ENCODE assay signal across 16 cellular contexts in the genomic region with DNA sequence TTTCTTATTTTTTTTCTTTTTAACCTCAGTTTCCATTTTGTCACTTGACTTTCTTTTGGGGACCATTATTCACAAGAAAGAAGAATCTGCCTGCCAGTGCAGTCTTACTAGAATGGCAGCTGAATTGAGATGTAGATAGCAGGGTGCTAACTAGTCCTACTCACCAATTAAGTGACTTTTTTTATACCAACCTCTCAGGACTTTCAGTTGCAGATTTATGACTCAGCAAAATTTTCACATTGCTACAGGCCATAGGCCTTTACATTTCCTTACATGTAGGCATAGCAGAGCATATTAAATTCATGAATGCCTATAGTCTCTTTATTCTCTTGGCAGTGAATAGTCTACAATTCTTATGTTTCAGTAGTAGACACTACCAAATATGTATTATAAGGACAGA. TPM values are rescaled to one million over a fixed set of nuclear protein-coding genes. Genes with fewer than 3 reads are reported as not detected.
A peak's percentile ranks its signal among the peaks of the same experiment; 100 is the strongest.
DNase-seq lines count a peak whose midpoint lies in the region; ATAC-seq and TF ChIP-seq lines count a peak whose summit lies in the region.
"Had no signal": no experiment of that assay in that cellular context is flagged by ENCODE, and none has a peak within 500 bp of the region (broad histone marks: within the 10 kb centered on the region; RNA-seq: fewer than 3 reads in every experiment).

No MANE protein-coding gene starts in this region.

- H2AK9ac ChIP-seq in IMR-90 (replicated peaks; ENCODE audit: low read depth, low read length, poor library complexity), result no peak overlapping the region

- no TSS peak for BruUV-seq in IMR-90 (replicated peaks; lab: Mats Ljungman, UMichigan)

- no peak overlapping the region for H2AFZ ChIP-seq in IMR-90 (replicated peaks; ENCODE audit: low read length, poor library complexity)

- dilution Hi-C loops in IMR-90 (cut with HindIII; ENCODE audit: low sequenced_read_pairs, unreplicated experiment), result no loop called here

- no peak overlapping the region for H2BK120ac ChIP-seq in IMR-90 (ENCODE audit: low read depth, low read length)

- no peak overlapping the region for H2AK5ac ChIP-seq in IMR-90 (ENCODE audit: low read depth, low read length)

- no peaks in the 10 kb centered on the region for H3K27me3 ChIP-seq in IMR-90 (ENCODE audit: control insufficient read depth, insufficient read depth, low read length)
- no peaks in the 10 kb centered on the region for H3K27me3 ChIP-seq in heart right ventricle
- H3K27me3 ChIP-seq: BLaER1, dorsolateral prefrontal cortex had no signal

- intact Hi-C loops in IMR-90 (cut with micrococcal nuclease), result loop anchor here (5.0 kb wide), 1 partner anchor 37 kb away; no protein-coding TSS in a partner anchor
- intact Hi-C loops in heart right ventricle (cut with DNase I), result no loop called here

- no peaks in the 10 kb centered on the region for H3K9me3 Mint-ChIP-seq in stimulated activated naive B cell treated with anti-CD40 and anti-IgM and Interleukin-4, amounts not matched to agents 10 μg/mL and 1 μg/mL and 100 μg/mL, for 72 hours
- H3K9me3 Mint-ChIP-seq: activated naive CD8-positive, alpha-beta T cell treated with anti-CD3 and anti-CD28 coated beads for 36 hours had no signal

- no peaks in the 10 kb centered on the region for H3K9me1 ChIP-seq in IMR-90 (ENCODE audit: insufficient read depth, low read length)

- DNase-seq in IMR-90, result peak; percentile 19
- peak; percentile 47 for DNase-seq in epithelial cell of esophagus (ENCODE audit: low read depth)
- DNase-seq in heart right ventricle, result no peak
- no peak for DNase-seq in stimulated activated naive B cell treated with anti-CD40 and anti-IgM and Interleukin-4, amounts not matched to agents 10 μg/mL and 1 μg/mL and 100 μg/mL, for 72 hours
- no peak for DNase-seq in putamen (ENCODE audit: low spot score)
- DNase-seq: activated CD4-positive, alpha-beta T cell treated with anti-CD3 and anti-CD28 coated beads, Interleukin-2, amount 50 U/mL, for 48 hours; activated naive CD8-positive, alpha-beta T cell treated with anti-CD3 and anti-CD28 coated beads for 36 hours; dorsolateral prefrontal cortex; head of caudate nucleus; lower lobe of right lung; NCI-H1436 treated with DMSO at 0.1 percent for 48 hours; stimulated activated CD4-positive, alpha-beta T cell treated with anti-CD3 and anti-CD28 coated beads, Interleukin-4, amount 100 ng/mL, for 24 hours had no signal

- no peak for TF ChIP-seq RAD21 in IMR-90 (IDR thresholded peaks at IDR 0.05; ENCODE audit: low read length)

- H3K9me3 ChIP-seq in IMR-90 (ENCODE audit: control insufficient read depth, insufficient read depth, low read length) (no peaks in the 10 kb centered on the region), heart right ventricle (no peaks in the 10 kb centered on the region)
- H3K9me3 ChIP-seq: BLaER1, lower lobe of right lung had no signal

- CTCF ChIA-PET in IMR-90 (lab: Yijun Ruan, JAX), result no interaction called here

- H3K56ac ChIP-seq in IMR-90 (ENCODE audit: extremely low read depth, insufficient read depth, low read length), result no peak overlapping the region

- H4K91ac ChIP-seq in IMR-90 (ENCODE audit: insufficient read depth, low read depth, low read length), result no peak overlapping the region

- no peak overlapping the region for H3K4me3 Mint-ChIP-seq in stimulated activated naive B cell treated with anti-CD40 and anti-IgM and Interleukin-4, amounts not matched to agents 10 μg/mL and 1 μg/mL and 100 μg/mL, for 72 hours
- H3K4me3 Mint-ChIP-seq: activated naive CD8-positive, alpha-beta T cell treated with anti-CD3 and anti-CD28 coated beads for 36 hours had no signal

- H3K9ac ChIP-seq in IMR-90 (ENCODE audit: low read depth, low read length), result no peak overlapping the region
- H3K9ac ChIP-seq: BLaER1 had no signal

- no peak overlapping the region for H2BK20ac ChIP-seq in IMR-90 (ENCODE audit: low read depth, low read length)

- H3K18ac ChIP-seq in IMR-90 (ENCODE audit: low read depth, low read length), result no peak overlapping the region

- H3K27me3 Mint-ChIP-seq in stimulated activated naive B cell treated with anti-CD40 and anti-IgM and Interleukin-4, amounts not matched to agents 10 μg/mL and 1 μg/mL and 100 μg/mL, for 72 hours, result no peaks in the 10 kb centered on the region
- H3K27me3 Mint-ChIP-seq: activated naive CD8-positive, alpha-beta T cell treated with anti-CD3 and anti-CD28 coated beads for 36 hours had no signal

- TF ChIP-seq CTCF in IMR-90 (conservative IDR thresholded peaks at IDR 0.05; ENCODE audit: low read depth, low read length), result no peak
- TF ChIP-seq CTCF in epithelial cell of esophagus (IDR thresholded peaks at IDR 0.05; ENCODE audit: insufficient read depth, low read depth, low read length, missing control alignments), result no peak
- no peak for TF ChIP-seq CTCF in heart right ventricle (IDR thresholded peaks at IDR 0.05)

- H3K23ac ChIP-seq in IMR-90 (ENCODE audit: low read depth, low read length), result no peak overlapping the region

- H3K4me1 ChIP-seq in IMR-90 (ENCODE audit: control insufficient read depth, insufficient read depth, low read length) (no peaks in the 10 kb centered on the region; the same call in 1 of the 2 replicates), heart right ventricle (peaks cover 0 to 25% (median 0%) of the 10 kb centered on the region in 9 donors)
- H3K4me1 ChIP-seq: BLaER1, lower lobe of right lung had no signal

- no peak overlapping the region for H3K4me2 ChIP-seq in IMR-90 (ENCODE audit: low read depth, low read length)
- H3K4me2 ChIP-seq: BLaER1 had no signal

- H3K4ac ChIP-seq in IMR-90 (ENCODE audit: low read depth, low read length), result no peak overlapping the region

- POLR2A ChIA-PET in IMR-90 (lab: Charles Lee; ENCODE audit: unreplicated experiment), result no interaction called here

- TF ChIP-seq POLR2A in IMR-90 (IDR thresholded peaks at IDR 0.05; ENCODE audit: low read depth, low read length), result no peak

- H2BK15ac ChIP-seq in IMR-90 (ENCODE audit: low read depth, low read length), result no peak overlapping the region

- peaks cover 9 to 11% of the 10 kb centered on the region in 2 experiments; a peak in 3 of 4 replicates for H3K79me1 ChIP-seq in IMR-90 (ENCODE audit: low read depth in 1 of 2, low read length in 2 of 2)

- H3K4me1 Mint-ChIP-seq in stimulated activated naive B cell treated with anti-CD40 and anti-IgM and Interleukin-4, amounts not matched to agents 10 μg/mL and 1 μg/mL and 100 μg/mL, for 72 hours, result peaks cover 22 to 33% of the 10 kb centered on the region in 2 donors

- peak overlapping the region; percentile 64 for H2BK5ac ChIP-seq in IMR-90 (ENCODE audit: low read depth, low read length, poor library complexity, severe bottlenecking)

- no peak overlapping the region for H3K27ac Mint-ChIP-seq in stimulated activated naive B cell treated with anti-CD40 and anti-IgM and Interleukin-4, amounts not matched to agents 10 μg/mL and 1 μg/mL and 100 μg/mL, for 72 hours
- H3K27ac Mint-ChIP-seq: activated naive CD8-positive, alpha-beta T cell treated with anti-CD3 and anti-CD28 coated beads for 36 hours had no signal

- H4K8ac ChIP-seq in IMR-90 (ENCODE audit: low read depth in 2 of 2, low read length in 2 of 2), result no peak overlapping the region; a peak in 1 of 4 replicates

- no peak overlapping the region for H3K27ac ChIP-seq in IMR-90 (ENCODE audit: insufficient read depth, low read length)
- H3K27ac ChIP-seq in heart right ventricle, result no peak overlapping the region
- H3K27ac ChIP-seq: BLaER1, dorsolateral prefrontal cortex, lower lobe of right lung had no signal

- no peaks in the 10 kb centered on the region for H4K20me1 ChIP-seq in IMR-90 (ENCODE audit: insufficient read depth, low read length)
- H4K20me1 ChIP-seq: BLaER1 had no signal

- H3K4me3 ChIP-seq in GM08714 (ENCODE audit: low read length) (peak overlapping the region; percentile 16; the same call in 1 of the 2 replicates), IMR-90 (ENCODE audit: insufficient read depth, low read depth, low read length) (no peak overlapping the region), epithelial cell of esophagus (ENCODE audit: low read length) (no peak overlapping the region), heart right ventricle (no peak overlapping the region)
- H3K4me3 ChIP-seq: BLaER1, dorsolateral prefrontal cortex, lower lobe of right lung had no signal

- H4K5ac ChIP-seq in IMR-90 (ENCODE audit: low read depth, low read length), result no peak overlapping the region

- H3K36me3 Mint-ChIP-seq in stimulated activated naive B cell treated with anti-CD40 and anti-IgM and Interleukin-4, amounts not matched to agents 10 μg/mL and 1 μg/mL and 100 μg/mL, for 72 hours, result peaks cover 5 to 6% of the 10 kb centered on the region in 2 donors
- H3K36me3 Mint-ChIP-seq: activated naive CD8-positive, alpha-beta T cell treated with anti-CD3 and anti-CD28 coated beads for 36 hours had no signal

- peaks cover 2% of the 10 kb centered on the region; the same call in 1 of the 2 replicates for H3K36me3 ChIP-seq in IMR-90 (ENCODE audit: control insufficient read depth, insufficient read depth, low read length)
- peaks cover 0 to 26% (median 0%) of the 10 kb centered on the region in 9 donors for H3K36me3 ChIP-seq in heart right ventricle

- in situ Hi-C loops in IMR-90 (cut with MboI; ENCODE audit: low sequenced_read_pairs), result no loop called here

- peak; percentile 32 for ATAC-seq in GM21423 (IDR thresholded peaks at IDR 0.05; ENCODE audit: unreplicated experiment)
- ATAC-seq in IMR-90 (ENCODE audit: low read depth), result no peak
- no peak for ATAC-seq in heart right ventricle
- no peak for ATAC-seq in GM21576 (IDR thresholded peaks at IDR 0.05; ENCODE audit: unreplicated experiment)
- no peak for ATAC-seq in stimulated activated naive B cell treated with anti-CD40 and anti-IgM and Interleukin-4, amounts not matched to agents 10 μg/mL and 1 μg/mL and 100 μg/mL, for 72 hours (replicated peaks)
- ATAC-seq: lower lobe of right lung had no signal

- no peak overlapping the region for H3K14ac ChIP-seq in IMR-90 (replicated peaks; ENCODE audit: low read depth, low read length)

TF ChIP-seq in IMR-90, 13 proteins besides CTCF, POLR2A, EP300 and RAD21:
- TF ChIP-seq MAFK (IDR thresholded peaks at IDR 0.05; ENCODE audit: low read depth, low read length), result peak; percentile 88
- TF ChIP-seq MXI1 (IDR thresholded peaks at IDR 0.05; ENCODE audit: borderline replicate concordance, low read depth, low read length), result no peak
- no peak for TF ChIP-seq SMC3 (IDR thresholded peaks at IDR 0.05; ENCODE audit: low read depth, low read length)
- peak; percentile 97 for TF ChIP-seq NFE2L2 (IDR thresholded peaks at IDR 0.05; ENCODE audit: low read depth, low read length)
TF ChIP-seq in IMR-90: peak in this region for 2.

RNA-seq across cellular contexts. Expression of gene FKTN, which starts 54.1 kb away (rescaled TPM):
- total RNA-seq in IMR-90 (2012; rRNA removed) (20.3 and 23.9 TPM in 2 replicates), heart right ventricle (10 to 100 TPM in 2 of 10 donors, 1 to 10 TPM in 8; 7.2 to 12.7 (median 8.2) TPM)
- polyA plus RNA-seq in IMR-90 (2012; rRNA removed) (6.8 and 8.6 TPM in 2 replicates), heart right ventricle (1 to 10 TPM; 2.2 to 4.0 TPM)
- 1.5 and 2.7 TPM in 2 replicates for polyA plus RNA-seq in IMR-90 (2012; cell fraction: cytosol; rRNA removed)
- polyA plus RNA-seq in IMR-90 (2012; cell fraction: nucleus; rRNA removed; ENCODE audit: low replicate concordance), result 2.6 and 13.8 TPM in 2 replicates

RNA-seq across cellular contexts. Expression of gene FSD1L, which starts 56.0 kb away (rescaled TPM):
- total RNA-seq in IMR-90 (2012; rRNA removed) (2.9 and 5.0 TPM in 2 replicates), heart right ventricle (10 to 100 TPM in 4 of 10 donors, 1 to 10 TPM in 6; 4.2 to 16.3 (median 8.8) TPM)
- polyA plus RNA-seq in IMR-90 (2012; rRNA removed) (0.80 and 1.4 TPM in 2 replicates), heart right ventricle (1 to 10 TPM; 1.1 to 2.7 TPM)
- 0.03 and 0.05 TPM in 2 replicates for polyA plus RNA-seq in IMR-90 (2012; cell fraction: cytosol; rRNA removed)
- 0.40 and 4.2 TPM in 2 replicates for polyA plus RNA-seq in IMR-90 (2012; cell fraction: nucleus; rRNA removed; ENCODE audit: low replicate concordance)

Comparison
In these comparisons a context has a peak if more than half of its experiments do, and no peak if none do; other contexts are left out.
1. DNase-seq: peak in IMR-90 (single experiment) and epithelial cell of esophagus (single experiment); none in heart right ventricle (0 of 2), stimulated activated naive B cell treated with anti-CD40 and anti-IgM and Interleukin-4, amounts not matched to agents 10 μg/mL and 1 μg/mL and 100 μg/mL, for 72 hours (single experiment) and putamen (single experiment).